In genomic region chr11:110000858-110001257, GRCh38 we compare ENCODE assay signal across 1 cellular context.
TF ChIP-seq lines count a peak whose summit lies in the region.

No MANE protein-coding gene starts in this region.

TF ChIP-seq in H1, 55 proteins besides CTCF, POLR2A, EP300 and RAD21:
- TF ChIP-seq TAF1 (IDR thresholded peaks at IDR 0.05; ENCODE audit: low read depth, low read length) (no peak), BRCA1 (IDR thresholded peaks at IDR 0.05; ENCODE audit: low read depth, low read length) (no peak), SAP30 (IDR thresholded peaks at IDR 0.05; ENCODE audit: insufficient read depth, insufficient replicate concordance, low read length) (no peak), FOSL1 (IDR thresholded peaks at IDR 0.05; ENCODE audit: insufficient read depth, low read depth, low read length) (no peak), SIN3A (conservative IDR thresholded peaks at IDR 0.05 in 1 of 2, IDR thresholded peaks at IDR 0.05 in 1 of 2; ENCODE audit: low read depth in 1 of 2, low read length in 2 of 2) (no peak), POLR2AphosphoS5 (IDR thresholded peaks at IDR 0.05; ENCODE audit: low read depth, low read length) (no peak), MAX (IDR thresholded peaks at IDR 0.05) (no peak)
TF ChIP-seq in H1: peak in this region for 0.
